In genomic region chr3:158711886-158712285, GRCh38 we compare ENCODE assay signal across 12 cellular contexts.
A peak's percentile ranks its signal among the peaks of the same experiment; 100 is the strongest.
DNase-seq lines count a peak whose midpoint lies in the region; ATAC-seq and TF ChIP-seq lines count a peak whose summit lies in the region.
"Had no signal": no experiment of that assay in that cellular context is flagged by ENCODE, and none has a peak within 500 bp of the region (broad histone marks: within the 10 kb centered on the region; RNA-seq: fewer than 3 reads in every experiment).

No MANE protein-coding gene starts in this region.

- ATAC-seq in GM21381 (IDR thresholded peaks at IDR 0.05; ENCODE audit: unreplicated experiment) (peak; percentile 46), GM21825 (IDR thresholded peaks at IDR 0.05; ENCODE audit: unreplicated experiment) (no peak), GM18907 (IDR thresholded peaks at IDR 0.05; ENCODE audit: unreplicated experiment) (no peak)
- ATAC-seq in stimulated activated naive B cell treated with anti-CD40 and anti-IgM and Interleukin-4, amounts not matched to agents 10 μg/mL and 1 μg/mL and 100 μg/mL, for 72 hours (replicated peaks), result peak; percentile 67 to 74
- ATAC-seq: activated CD4-positive, CD25-positive, alpha-beta regulatory T cell treated with anti-CD3 and anti-CD28 coated beads, Interleukin-2, amount 50 U/mL, for 24 hours had no signal

- H3K4me1 Mint-ChIP-seq in stimulated activated naive B cell treated with anti-CD40 and anti-IgM and Interleukin-4, amounts not matched to agents 10 μg/mL and 1 μg/mL and 100 μg/mL, for 72 hours, result peaks cover 19 to 25% of the 10 kb centered on the region in 2 donors
- H3K4me1 Mint-ChIP-seq: memory B cell had no signal

- no peaks in the 10 kb centered on the region for H3K9me3 Mint-ChIP-seq in stimulated activated naive B cell treated with anti-CD40 and anti-IgM and Interleukin-4, amounts not matched to agents 10 μg/mL and 1 μg/mL and 100 μg/mL, for 72 hours
- H3K9me3 Mint-ChIP-seq: memory B cell had no signal

- DNase-seq in SW 1271 (lab: John Stamatoyannopoulos, UW) (peak; percentile 11 to 74), foreskin fibroblast (peak; percentile 64 to 83), SHP77 treated with DMSO at 0.1 percent for 48 hours (lab: John Stamatoyannopoulos, UW) (no peak), medulla oblongata (ENCODE audit: extremely low spot score) (no peak)
- DNase-seq in stimulated activated naive B cell treated with anti-CD40 and anti-IgM and Interleukin-4, amounts not matched to agents 10 μg/mL and 1 μg/mL and 100 μg/mL, for 72 hours, result no peak
- DNase-seq: central memory CD4-positive, alpha-beta T cell; NCI-H187 had no signal

- peak overlapping the region; percentile 77 for H3K27ac Mint-ChIP-seq in stimulated activated naive B cell treated with anti-CD40 and anti-IgM and Interleukin-4, amounts not matched to agents 10 μg/mL and 1 μg/mL and 100 μg/mL, for 72 hours
- H3K27ac Mint-ChIP-seq: memory B cell had no signal

- peak overlapping the region in 1 of 2 donors; percentile 22 for H3K4me3 Mint-ChIP-seq in stimulated activated naive B cell treated with anti-CD40 and anti-IgM and Interleukin-4, amounts not matched to agents 10 μg/mL and 1 μg/mL and 100 μg/mL, for 72 hours
- H3K4me3 Mint-ChIP-seq: memory B cell had no signal

- TF ChIP-seq CTCF in foreskin fibroblast (IDR thresholded peaks at IDR 0.05; ENCODE audit: low read depth, low read length), result no peak

- H3K36me3 Mint-ChIP-seq in stimulated activated naive B cell treated with anti-CD40 and anti-IgM and Interleukin-4, amounts not matched to agents 10 μg/mL and 1 μg/mL and 100 μg/mL, for 72 hours, result peaks cover 59 to 73% of the 10 kb centered on the region in 2 donors

- H3K27me3 Mint-ChIP-seq in stimulated activated naive B cell treated with anti-CD40 and anti-IgM and Interleukin-4, amounts not matched to agents 10 μg/mL and 1 μg/mL and 100 μg/mL, for 72 hours, result no peaks in the 10 kb centered on the region
- H3K27me3 Mint-ChIP-seq: memory B cell had no signal

- no peak overlapping the region for H3K4me3 ChIP-seq in foreskin fibroblast (ENCODE audit: low read depth in 1 of 2, low read length in 2 of 2)

Comparison
In these comparisons a context has a peak if more than half of its experiments do, and no peak if none do; other contexts are left out.
1. ATAC-seq: peak in GM21381 (single experiment) and stimulated activated naive B cell treated with anti-CD40 and anti-IgM and Interleukin-4, amounts not matched to agents 10 μg/mL and 1 μg/mL and 100 μg/mL, for 72 hours (2 of 2); none in GM21825 (single experiment) and GM18907 (single experiment).
2. DNase-seq: peak in SW 1271 (2 of 2) and foreskin fibroblast (2 of 2); none in stimulated activated naive B cell treated with anti-CD40 and anti-IgM and Interleukin-4, amounts not matched to agents 10 μg/mL and 1 μg/mL and 100 μg/mL, for 72 hours (single experiment), SHP77 treated with DMSO at 0.1 percent for 48 hours (single experiment) and medulla oblongata (single experiment).